Comparison of ENCODE assay signal across 8 cellular contexts in the genomic region with DNA sequence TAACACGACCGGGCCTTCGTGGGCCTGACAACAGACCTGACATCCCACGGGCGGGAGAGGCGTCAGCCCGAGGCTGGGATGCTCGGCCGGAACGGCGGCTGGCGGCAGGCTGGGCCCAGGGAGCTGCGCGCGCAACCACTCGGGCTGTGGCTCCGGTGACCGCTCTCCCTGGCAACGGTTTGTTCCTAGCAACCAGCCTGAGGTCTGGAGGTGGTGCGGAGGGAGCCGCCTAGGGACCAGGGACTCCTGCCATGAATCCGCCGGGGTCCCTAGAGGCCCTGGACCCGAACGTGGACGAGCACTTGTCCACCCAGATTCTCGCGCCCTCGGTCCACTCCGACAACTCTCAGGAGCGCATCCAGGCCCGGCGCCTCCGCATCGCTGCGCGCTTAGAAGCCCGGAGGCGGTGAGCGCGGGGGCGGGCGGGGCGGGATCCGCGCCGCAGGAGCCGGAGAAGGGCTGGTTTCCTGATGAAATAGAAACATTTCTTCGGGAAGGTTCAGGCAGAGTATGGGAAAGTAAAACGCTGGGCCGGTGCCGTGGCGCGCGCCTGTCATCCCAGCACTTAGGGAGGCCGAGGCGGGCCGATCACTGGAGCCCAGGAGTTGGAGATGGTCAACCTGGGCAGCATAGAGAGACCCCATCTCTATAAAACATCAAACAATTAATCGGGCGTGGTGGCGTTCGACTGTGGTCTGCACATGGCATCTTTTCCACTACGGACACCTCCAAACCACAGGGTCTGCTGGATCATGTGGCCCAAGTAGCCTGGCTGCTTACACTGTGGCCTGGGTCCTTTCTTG. TPM values are rescaled to one million over a fixed set of nuclear protein-coding genes. Genes with fewer than 3 reads are reported as not detected.
DNase-seq lines count a peak whose midpoint lies in the region; ATAC-seq and TF ChIP-seq lines count a peak whose summit lies in the region.

A gene (plus strand): TSS at position 182 of the 803 bp plus-strand sequence. CDS start 70 bp downstream, at position 252.

- H3K36me3 ChIP-seq in GM23248 (ENCODE audit: low read depth), result no peaks in the 10 kb centered on the region
- no peaks in the 10 kb centered on the region for H3K36me3 ChIP-seq in NT2/D1 (ENCODE audit: insufficient read depth, insufficient read length, low read length)
- H3K36me3 ChIP-seq in ectodermal cell (ENCODE audit: control insufficient read depth, insufficient read depth, low read length), result no peaks in the 10 kb centered on the region

- CTCF ChIA-PET in AG04449 (lab: Yijun Ruan, JAX), result no interaction called here

- no peaks in the 10 kb centered on the region for H3K9me3 ChIP-seq in GM23248 (ENCODE audit: low read depth)
- H3K9me3 ChIP-seq in NT2/D1 (ENCODE audit: insufficient read depth, low read length), result no peaks in the 10 kb centered on the region
- no peaks in the 10 kb centered on the region for H3K9me3 ChIP-seq in ectodermal cell (ENCODE audit: control insufficient read depth, low read length)

- peak within 1 kb of the TSS; percentile 76 for H3K9ac ChIP-seq in GM23248
- H3K9ac ChIP-seq in NT2/D1 (ENCODE audit: insufficient read length, low read depth), result peak within 1 kb of the TSS; percentile 36

- H3K4me1 Mint-ChIP-seq in stimulated activated naive CD8-positive, alpha-beta T cell treated with anti-CD3 and anti-CD28 coated beads, Interleukin-15, amount 100 ng/mL, for 72 hours, result peaks cover 10% of the 10 kb centered on the region

- in situ Hi-C loops in GM23248 (cut with MboI), result no loop called here

- H2AFZ ChIP-seq in GM23248, result peak within 1 kb of the TSS; percentile 83

- H3K4me3 ChIP-seq in AG04449 (ENCODE audit: low read depth, low read length), result peak within 1 kb of the TSS; percentile 63
- peak within 1 kb of the TSS; percentile 66 for H3K4me3 ChIP-seq in GM23248
- H3K4me3 ChIP-seq in NT2/D1 (ENCODE audit: insufficient read length, low read depth), result peak within 1 kb of the TSS; percentile 36
- H3K4me3 ChIP-seq in ectodermal cell (ENCODE audit: insufficient read depth, low read depth, low read length), result peak within 1 kb of the TSS; percentile 52

- H3K9me3 Mint-ChIP-seq in stimulated activated naive CD8-positive, alpha-beta T cell treated with anti-CD3 and anti-CD28 coated beads, Interleukin-15, amount 100 ng/mL, for 72 hours, result no peaks in the 10 kb centered on the region

- H3K27ac ChIP-seq in GM23248, result peak within 1 kb of the TSS; percentile 61
- H3K27ac ChIP-seq in ectodermal cell (ENCODE audit: insufficient read depth, low read depth, low read length, poor library complexity, severe bottlenecking), result no peak within 1 kb of the TSS

- H3K27ac Mint-ChIP-seq in stimulated activated naive CD8-positive, alpha-beta T cell treated with anti-CD3 and anti-CD28 coated beads, Interleukin-15, amount 100 ng/mL, for 72 hours, result peak within 1 kb of the TSS in 1 of 2 donors; percentile 86

- ATAC-seq in left lobe of liver (peak; percentile 60), GM21423 (IDR thresholded peaks at IDR 0.05; ENCODE audit: unreplicated experiment) (no peak)
- peak; percentile 61 for ATAC-seq in stimulated activated naive CD8-positive, alpha-beta T cell treated with anti-CD3 and anti-CD28 coated beads, Interleukin-15, amount 100 ng/mL, for 72 hours

- peak within 1 kb of the TSS in 1 of 2 donors; percentile 63 for H3K4me3 Mint-ChIP-seq in stimulated activated naive CD8-positive, alpha-beta T cell treated with anti-CD3 and anti-CD28 coated beads, Interleukin-15, amount 100 ng/mL, for 72 hours

- H3K9me2 ChIP-seq in GM23248 (ENCODE audit: insufficient read depth), result no peaks in the 10 kb centered on the region

- POLR2A ChIA-PET in AG04449 (lab: Yijun Ruan, JAX), result no interaction called here

- no peaks in the 10 kb centered on the region for H3K79me2 ChIP-seq in GM23248 (ENCODE audit: insufficient read depth)

- H3K4me2 ChIP-seq in GM23248 (ENCODE audit: unreplicated experiment), result peak within 1 kb of the TSS; percentile 63

- H4K20me1 ChIP-seq in GM23248 (ENCODE audit: insufficient read depth), result no peaks in the 10 kb centered on the region

- H3K27me3 ChIP-seq in GM23248 (replicated peaks; ENCODE audit: insufficient read depth) (no peaks in the 10 kb centered on the region), NT2/D1 (ENCODE audit: insufficient read depth, insufficient read length) (no peaks in the 10 kb centered on the region), ectodermal cell (ENCODE audit: control insufficient read depth, insufficient read depth, low read length, poor library complexity, severe bottlenecking) (no peaks in the 10 kb centered on the region)

- H3F3A ChIP-seq in GM23248 (ENCODE audit: insufficient read depth), result 0 out of 2 replicates have a peak, but pooled peaks cover 12% of the 10 kb centered on the region

- 10 to 11% methylated on average over 41 to 61 of the region's 63 CpGs for WGBS in GM23248 (ENCODE audit: low coverage in 1 of 2, low lambda C conversion rate in 2 of 2, missing lambda C conversion rate in 2 of 2), 2 experiments
- 14% methylated on average over 63 of the region's 63 CpGs for WGBS in ectodermal cell, 2 experiments

- peak; percentile 1 for TF ChIP-seq CTCF in AG04449 (IDR thresholded peaks at IDR 0.05; ENCODE audit: insufficient read depth, low read length, missing control alignments)

- H3K4me1 ChIP-seq in GM23248 (ENCODE audit: insufficient read depth), result no peaks in the 10 kb centered on the region
- H3K4me1 ChIP-seq in NT2/D1 (ENCODE audit: insufficient read depth, insufficient read length), result peaks cover 2% of the 10 kb centered on the region
- H3K4me1 ChIP-seq in ectodermal cell (ENCODE audit: control insufficient read depth, insufficient read depth, low read length), result peaks cover 8% of the 10 kb centered on the region

- H3K27me3 Mint-ChIP-seq in stimulated activated naive CD8-positive, alpha-beta T cell treated with anti-CD3 and anti-CD28 coated beads, Interleukin-15, amount 100 ng/mL, for 72 hours, result no peaks in the 10 kb centered on the region

- DNase-seq in AG04449 (ENCODE audit: low read depth, low spot score) (no peak), GM23248 (peak; percentile 92), NT2/D1 (ENCODE audit: low read depth, low spot score) (peak; percentile 77), left lobe of liver (ENCODE audit: low spot score) (no peak), GM19240 (ENCODE audit: insufficient read length, low spot score) (no peak)
- peak; percentile 28 to 34 for DNase-seq in stimulated activated naive CD8-positive, alpha-beta T cell treated with anti-CD3 and anti-CD28 coated beads, Interleukin-15, amount 100 ng/mL, for 72 hours

RNA-seq across cellular contexts. Expression of the gene that starts here (rescaled TPM):
- total RNA-seq in GM23248 (2014; rRNA removed; shearing (Covaris generic)), result 0.89 TPM in 1 of 2 replicates, not detected in the other
- 0.35 TPM in 1 of 2 replicates, not detected in the other for polyA plus RNA-seq in GM23248 (2016; fragmentation: Nextera tagmentation; extraction: Ambion mirVana)
- polyA plus RNA-seq in ectodermal cell (2013, experiment 1 of 4), result 0.78 TPM
- 0.98 TPM for polyA plus RNA-seq in ectodermal cell (2013, experiment 2 of 4)
- polyA plus RNA-seq in ectodermal cell (2013, experiment 3 of 4), result 0.85 TPM
- polyA plus RNA-seq in ectodermal cell (2013, experiment 4 of 4), result 1.0 TPM
- total RNA-seq in left lobe of liver, result not detected

Comparison
In these comparisons a context has a peak if more than half of its experiments do, and no peak if none do; other contexts are left out.
1. Peak in DNase-seq, H3K4me3 ChIP-seq, H3K27ac ChIP-seq, H3K9ac ChIP-seq and H3K4me2 ChIP-seq in GM23248; RNA of the gene not detected or under 1 TPM.
2. Peak in ATAC-seq in left lobe of liver; RNA of the gene not detected or under 1 TPM.
3. DNase-seq: peak in NT2/D1 (single experiment) and stimulated activated naive CD8-positive, alpha-beta T cell treated with anti-CD3 and anti-CD28 coated beads, Interleukin-15, amount 100 ng/mL, for 72 hours (2 of 2); none in AG04449 (single experiment), left lobe of liver (single experiment) and GM19240 (single experiment).
4. Peak in every context shown above with its lines, with median percentiles within 50 percentile points of each other: H3K4me3 ChIP-seq.